14 cellular contexts compared by ENCODE assay signal in the genomic region with DNA sequence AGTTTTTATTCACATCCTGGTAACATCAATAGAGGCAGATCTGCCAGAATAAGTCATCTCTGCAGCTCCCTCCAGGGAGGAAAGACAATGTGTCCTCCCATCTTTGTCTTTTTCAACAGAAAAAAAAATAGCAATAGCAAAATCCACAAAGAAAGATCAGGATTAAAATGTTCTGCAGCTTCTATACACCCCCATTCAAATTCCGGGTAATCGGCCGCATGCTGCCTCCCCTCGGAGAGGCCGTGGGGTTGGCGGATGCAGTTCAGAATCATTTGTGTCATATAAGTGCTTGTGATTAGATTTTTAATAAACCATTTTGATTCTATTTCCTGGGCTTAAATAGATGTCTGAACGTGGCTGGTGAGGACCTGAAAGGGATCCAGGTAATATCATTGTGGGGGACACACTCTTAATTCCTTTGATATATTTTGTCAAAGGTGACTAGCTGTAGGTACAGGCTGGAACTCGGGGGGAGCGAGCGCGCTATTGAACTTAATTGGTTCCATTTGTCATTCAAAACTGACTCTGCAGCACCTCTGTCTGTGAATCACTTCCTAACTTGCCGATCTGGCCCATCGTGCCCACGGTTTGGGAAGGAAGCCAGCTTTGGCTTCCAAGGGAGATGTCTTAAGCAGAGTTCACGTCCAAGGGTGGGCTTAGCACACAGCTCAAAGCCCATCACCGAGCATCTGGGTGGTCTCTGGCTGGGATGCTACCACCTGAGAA.
DNase-seq lines count a peak whose midpoint lies in the region; ATAC-seq and TF ChIP-seq lines count a peak whose summit lies in the region.
"Had no signal": no experiment of that assay in that cellular context is flagged by ENCODE, and none has a peak within 500 bp of the region (broad histone marks: within the 10 kb centered on the region; RNA-seq: fewer than 3 reads in every experiment).

No MANE protein-coding gene starts in this region.

- no peaks in the 10 kb centered on the region for H3K36me3 Mint-ChIP-seq in activated T-cell treated with anti-CD3 and anti-CD28 coated beads, Interleukin-2, amount 50 U/mL, for 4 hours (ENCODE audit: insufficient read depth)

- TF ChIP-seq EP300 in gastroesophageal sphincter (IDR thresholded peaks at IDR 0.05): no peak

- peak overlapping the region; percentile 86 for H3K9ac ChIP-seq in adipocyte (ENCODE audit: low read length)

- H3K4me3 Mint-ChIP-seq in activated T-cell treated with anti-CD3 and anti-CD28 coated beads, Interleukin-2, amount 50 U/mL, for 4 hours: no peak overlapping the region

- 63 to 82% methylated on average over 10 to 11 of the region's 16 CpGs for WGBS in gastroesophageal sphincter (ENCODE audit: low coverage in 1 of 2), 2 donors

- H3K4me1 ChIP-seq in adipocyte (ENCODE audit: control insufficient read depth, insufficient read depth, low read length) (peaks cover 54% of the 10 kb centered on the region), gastroesophageal sphincter (peaks cover 0 to 53% (median 9%) of the 10 kb centered on the region in 3 donors)
- H3K4me1 ChIP-seq: upper lobe of right lung had no signal

- H3K9me3 ChIP-seq in adipocyte (ENCODE audit: control insufficient read depth, low read length): no peaks in the 10 kb centered on the region
- H3K9me3 ChIP-seq in gastroesophageal sphincter: no peaks in the 10 kb centered on the region
- H3K9me3 ChIP-seq: upper lobe of right lung had no signal

- peaks cover 13% of the 10 kb centered on the region for H3K4me1 Mint-ChIP-seq in activated T-cell treated with anti-CD3 and anti-CD28 coated beads, Interleukin-2, amount 50 U/mL, for 4 hours (ENCODE audit: low read depth)

- H3K27me3 Mint-ChIP-seq in activated T-cell treated with anti-CD3 and anti-CD28 coated beads, Interleukin-2, amount 50 U/mL, for 4 hours (ENCODE audit: low read depth): peaks cover 9% of the 10 kb centered on the region

- H3K4me3 ChIP-seq in adipocyte (ENCODE audit: low read length): peak overlapping the region; percentile 28
- no peak overlapping the region for H3K4me3 ChIP-seq in gastroesophageal sphincter
- no peak overlapping the region for H3K4me3 ChIP-seq in skeletal muscle cell (ENCODE audit: low read depth, low read length)
- H3K4me3 ChIP-seq: upper lobe of right lung had no signal

- no peak for TF ChIP-seq CTCF in gastroesophageal sphincter (IDR thresholded peaks at IDR 0.05)

- no peak for ATAC-seq in gastroesophageal sphincter
- ATAC-seq in activated T-cell treated with anti-CD3 and anti-CD28 coated beads, Interleukin-2, amount 50 U/mL, for 4 hours: no peak
- ATAC-seq in GM18873 (IDR thresholded peaks at IDR 0.05; ENCODE audit: low FRiP score, unreplicated experiment): no peak
- ATAC-seq: upper lobe of right lung had no signal

- H3K27ac ChIP-seq in gastroesophageal sphincter: peak overlapping the region; percentile 2 to 81 (median 76)
- H3K27ac ChIP-seq: upper lobe of right lung had no signal

- DNase-seq in AG08395 (ENCODE audit: low spot score): peak; percentile 31
- DNase-seq in adipocyte (ENCODE audit: low read depth): peak; percentile 63
- peak; percentile 13 for DNase-seq in skeletal muscle cell (ENCODE audit: low read depth)
- DNase-seq in activated T-cell treated with anti-CD3 and anti-CD28 coated beads, Interleukin-2, amount 50 U/mL, for 4 hours: no peak
- no peak for DNase-seq in superior temporal gyrus (ENCODE audit: extremely low spot score)
- DNase-seq in kidney tubule cell (ENCODE audit: low spot score): no peak
- DNase-seq: activated naive CD4-positive, alpha-beta T cell treated with anti-CD3 and anti-CD28 coated beads, Interleukin-2, amount 50 U/mL, for 16 hours; cortex of kidney; islet precursor cell; NCI-H1694 treated with DMSO at 0.1 percent for 48 hours; NCI-H526 treated with DMSO at 0.1 percent for 48 hours; upper lobe of right lung had no signal

- no peaks in the 10 kb centered on the region for H3K36me3 ChIP-seq in adipocyte (ENCODE audit: control insufficient read depth, insufficient read depth, low read length, severe bottlenecking)
- H3K36me3 ChIP-seq in gastroesophageal sphincter: no peaks in the 10 kb centered on the region
- H3K36me3 ChIP-seq: upper lobe of right lung had no signal

- no peaks in the 10 kb centered on the region for H3K9me3 Mint-ChIP-seq in activated T-cell treated with anti-CD3 and anti-CD28 coated beads, Interleukin-2, amount 50 U/mL, for 4 hours

- no peak for TF ChIP-seq POLR2A in gastroesophageal sphincter (IDR thresholded peaks at IDR 0.05)

- H3K27me3 ChIP-seq in adipocyte (replicated peaks; ENCODE audit: control insufficient read depth, insufficient read depth, low read length) (no peaks in the 10 kb centered on the region), gastroesophageal sphincter (peaks cover 14% of the 10 kb centered on the region)
- H3K27me3 ChIP-seq: upper lobe of right lung had no signal

Comparison
In these comparisons a context has a peak if more than half of its experiments do, and no peak if none do; other contexts are left out.
1. DNase-seq: peak in AG08395 (single experiment), adipocyte (single experiment) and skeletal muscle cell (single experiment); none in activated T-cell treated with anti-CD3 and anti-CD28 coated beads, Interleukin-2, amount 50 U/mL, for 4 hours (single experiment), superior temporal gyrus (single experiment) and kidney tubule cell (single experiment).